ENCODE assay signal across 31 cellular contexts in genomic region chr1:20009212-20009611, GRCh38. TPM values are rescaled to one million over a fixed set of nuclear protein-coding genes. Genes with fewer than 3 reads are reported as not detected.
"Had no signal": no experiment of that assay in that cellular context is flagged by ENCODE, and none has a peak within 500 bp of the region (broad histone marks: within the 10 kb centered on the region; RNA-seq: fewer than 3 reads in every experiment).

No MANE protein-coding gene starts in this region.

- H3K27me3 ChIP-seq: ascending aorta had no signal

- H3K36me3 ChIP-seq: ascending aorta, WERI-Rb-1 had no signal

- H3K4me3 ChIP-seq: ascending aorta had no signal

- H3K9ac ChIP-seq: KMS-11 had no signal

- DNase-seq: activated CD4-positive, alpha-beta T cell treated with anti-CD3 and anti-CD28 coated beads, Interleukin-2, amount 10 ng/mL, durations not matched to agents 24 days and 14 days; activated CD4-positive, alpha-beta T cell treated with anti-CD3 and anti-CD28 coated beads, Interleukin-2, amount 50 U/mL, for 4 hours; activated CD4-positive, CD25-positive, alpha-beta regulatory T cell; activated CD8-positive, alpha-beta T cell treated with anti-CD3 and anti-CD28 coated beads for 36 hours; activated gamma-delta T cell; activated naive CD4-positive, alpha-beta T cell treated with Interleukin-2 at 50 U/mL for 16 hours; activated naive CD8-positive, alpha-beta T cell treated with anti-CD3 and anti-CD28 coated beads, Interleukin-2, amount 10 ng/mL, durations not matched to agents 7 days and 5 days; activated T-cell treated with anti-CD3 and anti-CD28 coated beads, Interleukin-2, amount 50 U/mL, for 1 hour; amygdala; caudate nucleus; MM.1S; MV-4-11; NCI-H1092; NCI-H1436 treated with DMSO at 0.1 percent for 48 hours; NCI-H1694 treated with DMSO at 0.1 percent for 48 hours; NCI-H2029; NCI-H345; NCI-H524 treated with DMSO at 0.1 percent for 48 hours; RPMI8226; SW 1271; T-helper 1 cell; T-helper 2 cell; T-helper 9 cell; WERI-Rb-1 had no signal

- H3K27ac ChIP-seq: ascending aorta, KMS-11, WERI-Rb-1 had no signal

- H3K4me1 ChIP-seq: ascending aorta had no signal

- H3K9me3 ChIP-seq: ascending aorta had no signal

- ATAC-seq: activated CD8-positive, alpha-beta T cell treated with anti-CD3 and anti-CD28 coated beads for 36 hours; Panc1 had no signal

RNA-seq across cellular contexts. Expression of gene PLA2G2A, which starts 29.8 kb away (rescaled TPM):
- total RNA-seq: activated CD4-positive, alpha-beta T cell treated with anti-CD3 and anti-CD28 coated beads, Interleukin-2, amount 10 ng/mL, durations not matched to agents 24 days and 14 days; activated CD8-positive, alpha-beta memory T cell treated with anti-CD3 and anti-CD28 coated beads for 36 hours; activated CD8-positive, alpha-beta T cell treated with anti-CD3 and anti-CD28 coated beads for 36 hours; activated naive CD8-positive, alpha-beta T cell treated with anti-CD3 and anti-CD28 coated beads, Interleukin-2, amount 10 ng/mL, durations not matched to agents 7 days and 5 days; activated T-helper 2 cell treated with anti-CD3 and anti-CD28 coated beads, Interferon-gamma antibody, Interleukin-2, Interleukin-4, amounts not matched to agents 10 μg/mL and 5 μg/mL and 100 μg/mL, durations not matched to agents 14 hours and 24 hours and 36 hours; LHCN-M2; NCI-H460 had no signal
